In the genomic region with DNA sequence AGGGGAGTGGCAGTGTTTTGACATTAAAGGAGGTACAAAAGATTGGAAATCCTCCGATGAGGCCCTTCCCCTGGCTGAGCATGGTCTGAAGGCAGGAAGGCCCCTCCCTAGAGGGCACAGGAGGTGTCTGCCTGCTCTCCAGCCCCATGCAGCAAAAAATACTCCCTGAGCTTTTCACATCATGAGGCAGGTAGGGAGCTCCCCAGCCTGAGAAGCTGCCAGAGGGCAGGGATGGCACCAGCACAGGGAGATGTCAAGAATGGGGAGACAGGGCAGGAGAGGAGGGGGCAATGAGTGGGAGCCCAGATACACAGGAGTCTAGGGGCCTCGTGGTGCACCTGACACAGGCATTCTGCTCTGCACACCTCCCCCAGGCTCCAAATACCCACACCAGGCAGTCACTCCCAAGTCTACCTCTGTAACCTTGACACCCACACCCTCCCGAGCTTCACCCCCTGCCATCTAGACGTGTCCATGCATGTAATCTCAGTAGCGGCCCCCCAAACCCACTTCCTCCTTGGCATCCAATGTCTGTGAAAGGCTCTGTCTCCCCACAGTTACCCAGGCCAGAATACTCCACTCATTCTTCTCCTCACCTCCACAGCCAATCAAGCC, we compare ENCODE assay signal across 17 cellular contexts. TPM values are rescaled to one million over a fixed set of nuclear protein-coding genes. Genes with fewer than 3 reads are reported as not detected.
"Had no signal": no experiment of that assay in that cellular context is flagged by ENCODE, and none has a peak within 500 bp of the region (broad histone marks: within the 10 kb centered on the region; RNA-seq: fewer than 3 reads in every experiment).

No MANE protein-coding gene starts in this region.

- H3K4me1 ChIP-seq: right lobe of liver had no signal

- DNase-seq: activated CD4-positive, alpha-beta memory T cell treated with anti-CD3 and anti-CD28 coated beads, Interleukin-2, amount 10 ng/mL, durations not matched to agents 7 days and 5 days; activated CD4-positive, alpha-beta T cell treated with anti-CD3 and anti-CD28 coated beads for 4 hours; activated CD8-positive, alpha-beta memory T cell treated with anti-CD3 and anti-CD28 coated beads, Interleukin-2, amount 50 U/mL, for 4 hours; activated gamma-delta T cell; activated naive CD8-positive, alpha-beta T cell treated with anti-CD3 and anti-CD28 coated beads, Interleukin-2, amount 10 ng/mL, durations not matched to agents 7 days and 5 days; activated T-cell treated with anti-CD3 and anti-CD28 coated beads, Interleukin-2, amount 50 U/mL, for 72 hours; esophagus squamous epithelium; hippocampal formation; left ventricle myocardium superior; mesenchymal stem cell; natural killer cell; occipital lobe; right lobe of liver; T1000 had no signal

- H3K4me3 ChIP-seq: coronary artery, esophagus squamous epithelium, right lobe of liver had no signal

- H3K27ac ChIP-seq: coronary artery, esophagus squamous epithelium, right lobe of liver had no signal

- H3K27ac Mint-ChIP-seq: activated CD4-positive, alpha-beta memory T cell treated with anti-CD3 and anti-CD28 coated beads, Interleukin-2, amount 10 ng/mL, durations not matched to agents 7 days and 5 days; activated naive CD8-positive, alpha-beta T cell treated with anti-CD3 and anti-CD28 coated beads, Interleukin-2, amount 10 ng/mL, durations not matched to agents 7 days and 5 days; activated T-cell treated with anti-CD3 and anti-CD28 coated beads, Interleukin-2, amount 50 U/mL, for 72 hours; natural killer cell had no signal

- ATAC-seq: activated T-cell treated with anti-CD3 and anti-CD28 coated beads, Interleukin-2, amount 50 U/mL, for 72 hours; left ventricle myocardium superior; natural killer cell; right lobe of liver had no signal

- H3K9me3 Mint-ChIP-seq: activated CD4-positive, alpha-beta memory T cell treated with anti-CD3 and anti-CD28 coated beads, Interleukin-2, amount 10 ng/mL, durations not matched to agents 7 days and 5 days; activated naive CD8-positive, alpha-beta T cell treated with anti-CD3 and anti-CD28 coated beads, Interleukin-2, amount 10 ng/mL, durations not matched to agents 7 days and 5 days; activated T-cell treated with anti-CD3 and anti-CD28 coated beads, Interleukin-2, amount 50 U/mL, for 72 hours; central memory CD8-positive, alpha-beta T cell; natural killer cell had no signal

- H3K9me3 ChIP-seq: esophagus squamous epithelium, right lobe of liver had no signal

- H3K4me1 Mint-ChIP-seq: activated CD4-positive, alpha-beta memory T cell treated with anti-CD3 and anti-CD28 coated beads, Interleukin-2, amount 10 ng/mL, durations not matched to agents 7 days and 5 days; central memory CD8-positive, alpha-beta T cell; natural killer cell had no signal

- H3K4me3 Mint-ChIP-seq: activated CD4-positive, alpha-beta memory T cell treated with anti-CD3 and anti-CD28 coated beads, Interleukin-2, amount 10 ng/mL, durations not matched to agents 7 days and 5 days; activated naive CD8-positive, alpha-beta T cell treated with anti-CD3 and anti-CD28 coated beads, Interleukin-2, amount 10 ng/mL, durations not matched to agents 7 days and 5 days; activated T-cell treated with anti-CD3 and anti-CD28 coated beads, Interleukin-2, amount 50 U/mL, for 72 hours; brain; central memory CD8-positive, alpha-beta T cell; natural killer cell had no signal

- H3K27me3 ChIP-seq: right lobe of liver had no signal

- H3K36me3 ChIP-seq: esophagus squamous epithelium, right lobe of liver had no signal

- H3K36me3 Mint-ChIP-seq: activated naive CD8-positive, alpha-beta T cell treated with anti-CD3 and anti-CD28 coated beads, Interleukin-2, amount 10 ng/mL, durations not matched to agents 7 days and 5 days; brain; natural killer cell had no signal

RNA-seq across cellular contexts. Expression of a gene that starts 22.9 kb away (rescaled TPM):
- total RNA-seq: activated CD4-positive, alpha-beta memory T cell treated with anti-CD3 and anti-CD28 coated beads, Interleukin-2, amount 10 ng/mL, durations not matched to agents 7 days and 5 days; activated naive CD8-positive, alpha-beta T cell treated with anti-CD3 and anti-CD28 coated beads, Interleukin-2, amount 10 ng/mL, durations not matched to agents 7 days and 5 days; left ventricle myocardium superior; natural killer cell; right lobe of liver had no signal
